In the genomic region with DNA sequence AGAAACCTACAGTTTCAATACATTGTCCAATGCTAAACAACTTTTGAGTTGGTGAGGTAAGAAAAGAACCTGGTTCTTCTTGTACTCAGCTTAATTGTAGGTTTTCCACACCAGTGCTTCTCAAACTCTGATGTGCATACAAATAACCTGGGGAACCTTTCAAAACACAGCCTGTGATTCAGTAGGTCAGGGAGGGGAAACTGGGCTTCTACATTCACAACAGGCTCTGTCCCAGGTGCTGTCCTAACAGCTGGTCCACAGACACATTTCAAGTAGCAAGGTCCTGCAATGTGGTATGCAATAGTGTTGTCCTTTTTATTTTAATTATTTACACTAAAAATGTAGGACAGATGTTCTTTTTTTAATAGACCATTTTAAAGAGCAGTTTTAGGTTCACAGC, we compare ENCODE assay signal across 2 cellular contexts.
TF ChIP-seq lines count a peak whose summit lies in the region.

No MANE protein-coding gene starts in this region.

TF ChIP-seq in HEK293, 187 proteins besides CTCF, POLR2A, EP300 and RAD21:
- TF ChIP-seq, protein P1, sequence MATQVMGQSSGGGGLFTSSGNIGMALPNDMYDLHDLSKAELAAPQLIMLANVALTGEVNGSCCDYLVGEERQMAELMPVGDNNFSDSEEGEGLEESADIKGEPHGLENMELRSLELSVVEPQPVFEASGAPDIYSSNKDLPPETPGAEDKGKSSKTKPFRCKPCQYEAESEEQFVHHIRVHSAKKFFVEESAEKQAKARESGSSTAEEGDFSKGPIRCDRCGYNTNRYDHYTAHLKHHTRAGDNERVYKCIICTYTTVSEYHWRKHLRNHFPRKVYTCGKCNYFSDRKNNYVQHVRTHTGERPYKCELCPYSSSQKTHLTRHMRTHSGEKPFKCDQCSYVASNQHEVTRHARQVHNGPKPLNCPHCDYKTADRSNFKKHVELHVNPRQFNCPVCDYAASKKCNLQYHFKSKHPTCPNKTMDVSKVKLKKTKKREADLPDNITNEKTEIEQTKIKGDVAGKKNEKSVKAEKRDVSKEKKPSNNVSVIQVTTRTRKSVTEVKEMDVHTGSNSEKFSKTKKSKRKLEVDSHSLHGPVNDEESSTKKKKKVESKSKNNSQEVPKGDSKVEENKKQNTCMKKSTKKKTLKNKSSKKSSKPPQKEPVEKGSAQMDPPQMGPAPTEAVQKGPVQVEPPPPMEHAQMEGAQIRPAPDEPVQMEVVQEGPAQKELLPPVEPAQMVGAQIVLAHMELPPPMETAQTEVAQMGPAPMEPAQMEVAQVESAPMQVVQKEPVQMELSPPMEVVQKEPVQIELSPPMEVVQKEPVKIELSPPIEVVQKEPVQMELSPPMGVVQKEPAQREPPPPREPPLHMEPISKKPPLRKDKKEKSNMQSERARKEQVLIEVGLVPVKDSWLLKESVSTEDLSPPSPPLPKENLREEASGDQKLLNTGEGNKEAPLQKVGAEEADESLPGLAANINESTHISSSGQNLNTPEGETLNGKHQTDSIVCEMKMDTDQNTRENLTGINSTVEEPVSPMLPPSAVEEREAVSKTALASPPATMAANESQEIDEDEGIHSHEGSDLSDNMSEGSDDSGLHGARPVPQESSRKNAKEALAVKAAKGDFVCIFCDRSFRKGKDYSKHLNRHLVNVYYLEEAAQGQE (tag by site-specific recombination; IDR thresholded peaks at IDR 0.05), result 0 out of 2 replicates have a peak, but pooled peaks have one; percentile 46
- TF ChIP-seq SCRT1 (tag by site-specific recombination; IDR thresholded peaks at IDR 0.05; ENCODE audit: borderline replicate concordance), result no peak
TF ChIP-seq in HEK293: peak in this region for 1.

TF ChIP-seq in WTC11, 78 proteins besides CTCF, POLR2A, EP300 and RAD21 (continued from another document):
- TF ChIP-seq, protein P2, sequence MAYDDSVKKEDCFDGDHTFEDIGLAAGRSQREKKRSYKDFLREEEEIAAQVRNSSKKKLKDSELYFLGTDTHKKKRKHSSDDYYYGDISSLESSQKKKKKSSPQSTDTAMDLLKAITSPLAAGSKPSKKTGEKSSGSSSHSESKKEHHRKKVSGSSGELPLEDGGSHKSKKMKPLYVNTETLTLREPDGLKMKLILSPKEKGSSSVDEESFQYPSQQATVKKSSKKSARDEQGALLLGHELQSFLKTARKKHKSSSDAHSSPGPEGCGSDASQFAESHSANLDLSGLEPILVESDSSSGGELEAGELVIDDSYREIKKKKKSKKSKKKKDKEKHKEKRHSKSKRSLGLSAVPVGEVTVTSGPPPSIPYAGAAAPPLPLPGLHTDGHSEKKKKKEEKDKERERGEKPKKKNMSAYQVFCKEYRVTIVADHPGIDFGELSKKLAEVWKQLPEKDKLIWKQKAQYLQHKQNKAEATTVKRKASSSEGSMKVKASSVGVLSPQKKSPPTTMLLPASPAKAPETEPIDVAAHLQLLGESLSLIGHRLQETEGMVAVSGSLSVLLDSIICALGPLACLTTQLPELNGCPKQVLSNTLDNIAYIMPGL (CRISPR knock-in tag; IDR thresholded peaks at IDR 0.05), result no peak
- no peak for TF ChIP-seq CREB1 (CRISPR knock-in tag; IDR thresholded peaks at IDR 0.05)
- no peak for TF ChIP-seq FOXK1 (CRISPR knock-in tag; IDR thresholded peaks at IDR 0.05)
